ENCODE assay signal across 1 cellular context in the genomic region with DNA sequence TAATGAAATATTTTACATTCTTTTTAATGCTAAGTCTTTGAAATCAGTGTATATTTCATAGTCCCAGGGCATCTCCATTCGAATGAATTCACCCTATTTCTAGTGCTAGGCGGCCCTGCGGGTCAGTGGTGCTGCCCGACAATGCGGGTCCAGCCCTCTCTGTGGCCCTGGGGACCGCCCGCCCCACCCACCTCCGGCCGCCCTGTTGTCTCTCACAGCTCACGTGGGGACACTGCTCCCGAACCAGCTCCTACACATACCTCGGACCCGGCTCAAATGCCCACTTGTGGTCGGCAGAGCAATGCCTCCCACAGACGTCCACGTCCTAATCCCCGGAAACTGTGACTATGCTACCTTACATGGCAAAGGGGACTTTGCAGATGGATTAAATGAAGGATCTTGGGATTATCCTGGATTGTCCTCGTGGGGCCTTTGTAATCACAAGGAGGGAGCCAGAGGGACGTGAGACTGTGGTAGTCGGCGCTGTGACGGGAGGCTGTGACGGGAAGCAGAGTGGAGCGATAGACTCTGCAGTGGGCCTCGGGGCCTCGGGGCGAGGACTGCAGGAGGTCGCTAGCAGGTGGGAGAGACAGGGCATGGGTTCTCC.
TF ChIP-seq lines count a peak whose summit lies in the region.

No MANE protein-coding gene starts in this region.

TF ChIP-seq in HEK293, 187 proteins besides CTCF, POLR2A, EP300 and RAD21 (continued from another document):
- TF ChIP-seq, protein P1, sequence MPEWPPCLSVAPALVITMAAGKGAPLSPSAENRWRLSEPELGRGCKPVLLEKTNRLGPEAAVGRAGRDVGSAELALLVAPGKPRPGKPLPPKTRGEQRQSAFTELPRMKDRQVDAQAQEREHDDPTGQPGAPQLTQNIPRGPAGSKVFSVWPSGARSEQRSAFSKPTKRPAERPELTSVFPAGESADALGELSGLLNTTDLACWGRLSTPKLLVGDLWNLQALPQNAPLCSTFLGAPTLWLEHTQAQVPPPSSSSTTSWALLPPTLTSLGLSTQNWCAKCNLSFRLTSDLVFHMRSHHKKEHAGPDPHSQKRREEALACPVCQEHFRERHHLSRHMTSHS (tag by site-specific recombination; IDR thresholded peaks at IDR 0.05) = no peak
- TF ChIP-seq, protein P2, sequence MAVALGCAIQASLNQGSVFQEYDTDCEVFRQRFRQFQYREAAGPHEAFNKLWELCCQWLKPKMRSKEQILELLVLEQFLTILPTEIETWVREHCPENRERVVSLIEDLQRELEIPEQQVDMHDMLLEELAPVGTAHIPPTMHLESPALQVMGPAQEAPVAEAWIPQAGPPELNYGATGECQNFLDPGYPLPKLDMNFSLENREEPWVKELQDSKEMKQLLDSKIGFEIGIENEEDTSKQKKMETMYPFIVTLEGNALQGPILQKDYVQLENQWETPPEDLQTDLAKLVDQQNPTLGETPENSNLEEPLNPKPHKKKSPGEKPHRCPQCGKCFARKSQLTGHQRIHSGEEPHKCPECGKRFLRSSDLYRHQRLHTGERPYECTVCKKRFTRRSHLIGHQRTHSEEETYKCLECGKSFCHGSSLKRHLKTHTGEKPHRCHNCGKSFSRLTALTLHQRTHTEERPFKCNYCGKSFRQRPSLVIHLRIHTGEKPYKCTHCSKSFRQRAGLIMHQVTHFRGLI (tag by site-specific recombination; IDR thresholded peaks at IDR 0.05) = no peak
